13 cellular contexts compared by ENCODE assay signal in genomic region chr1:48080343-48081255, GRCh38.
DNase-seq lines count a peak whose midpoint lies in the region; TF ChIP-seq lines count a peak whose summit lies in the region.
"Had no signal": no experiment of that assay in that cellular context is flagged by ENCODE, and none has a peak within 500 bp of the region (broad histone marks: within the 10 kb centered on the region; RNA-seq: fewer than 3 reads in every experiment).

No MANE protein-coding gene starts in this region.

- no TSS peak for BruUV-seq in MCF 10A (replicated peaks; lab: Mats Ljungman, UMichigan)

- H3K27ac Mint-ChIP-seq in nephron (peak overlapping the region; percentile 59 to 86 (median 82)), MCF 10A (ENCODE audit: low read depth, unreplicated experiment) (no peak overlapping the region)
- H3K27ac Mint-ChIP-seq: H9 had no signal

- no peak for TF ChIP-seq CTCF in HEK293 (tag by site-specific recombination; IDR thresholded peaks at IDR 0.05)
- no peak for TF ChIP-seq CTCF in colonic mucosa (IDR thresholded peaks at IDR 0.05)
- TF ChIP-seq CTCF in nephron (IDR thresholded peaks at IDR 0.05; ENCODE audit: unreplicated experiment in 3 of 3) = no peak
- TF ChIP-seq CTCF in tibial artery (IDR thresholded peaks at IDR 0.05) = no peak
- no peak for TF ChIP-seq CTCF in dorsolateral prefrontal cortex (IDR thresholded peaks at IDR 0.05 in 54 of 56, conservative IDR thresholded peaks at IDR 0.05 in 2 of 56; ENCODE audit: low read depth in 1 of 56, partially characterized antibody in 56 of 56)
- no peak for TF ChIP-seq CTCF in MCF 10A (IDR thresholded peaks at IDR 0.05; ENCODE audit: unreplicated experiment)

- DNase-seq in colonic mucosa (peak; percentile 43), tibial artery (peak; percentile 53 to 71), dorsolateral prefrontal cortex (no peak), glomerular visceral epithelial cell (ENCODE audit: extremely low spot score) (no peak), MCF 10A (ENCODE audit: unreplicated experiment) (no peak)
- DNase-seq: C1 segment of cervical spinal cord, H9, NCI-H1436 treated with DMSO at 0.1 percent for 48 hours, NCI-H2081 treated with DMSO at 0.1 percent for 48 hours, NCI-H510A treated with DMSO at 0.1 percent for 48 hours, NCI-H82 had no signal

- H3K9ac ChIP-seq in colonic mucosa (ENCODE audit: low read depth in 2 of 2, low read length in 2 of 2) = no peak overlapping the region

- H3K4me1 Mint-ChIP-seq in nephron (peaks cover 70% of the 10 kb centered on the region), MCF 10A (ENCODE audit: insufficient read depth, unreplicated experiment) (no peaks in the 10 kb centered on the region)

- H3K4me3 ChIP-seq in HEK293 (ENCODE audit: low read depth, low read length) (no peak overlapping the region), colonic mucosa (no peak overlapping the region), tibial artery (no peak overlapping the region), dorsolateral prefrontal cortex (no peak overlapping the region)

- H3K9me3 Mint-ChIP-seq in nephron (no peaks in the 10 kb centered on the region), MCF 10A (ENCODE audit: unreplicated experiment) (no peaks in the 10 kb centered on the region)
- H3K9me3 Mint-ChIP-seq: H9 had no signal

- H3K27me3 Mint-ChIP-seq in nephron (ENCODE audit: low read depth) (peaks cover 76% of the 10 kb centered on the region), MCF 10A (ENCODE audit: insufficient read depth, unreplicated experiment) (no peaks in the 10 kb centered on the region)

- H3K27me3 ChIP-seq in colonic mucosa = no peaks in the 10 kb centered on the region
- no peaks in the 10 kb centered on the region for H3K27me3 ChIP-seq in tibial artery
- peaks cover 0 to 7% (median 0%) of the 10 kb centered on the region in 45 donors for H3K27me3 ChIP-seq in dorsolateral prefrontal cortex

- H3K36me3 Mint-ChIP-seq in nephron (ENCODE audit: low read depth) (no peaks in the 10 kb centered on the region), MCF 10A (ENCODE audit: insufficient read depth, unreplicated experiment) (peaks cover 5% of the 10 kb centered on the region)

- POLR2A ChIA-PET in HEK293 (lab: Yijun Ruan, JAX) (no interaction called here), MCF 10A (lab: Yijun Ruan, JAX) (no interaction called here)

- peaks cover 27% of the 10 kb centered on the region for H3K4me1 ChIP-seq in HEK293 (ENCODE audit: control insufficient read depth, insufficient read depth, low read length)
- H3K4me1 ChIP-seq in colonic mucosa = no peaks in the 10 kb centered on the region
- peaks cover 0 to 50% (median 12%) of the 10 kb centered on the region in 4 donors for H3K4me1 ChIP-seq in tibial artery

- no peak overlapping the region for H3K4me3 Mint-ChIP-seq in nephron
- H3K4me3 Mint-ChIP-seq in MCF 10A (ENCODE audit: unreplicated experiment) = no peak overlapping the region
- H3K4me3 Mint-ChIP-seq: H9 had no signal

- H3K27ac ChIP-seq in HEK293 (ENCODE audit: extremely low read depth, low read depth, low read length) (peak overlapping the region; percentile 40; the same call in 1 of the 2 replicates), colonic mucosa (no peak overlapping the region), tibial artery (peak overlapping the region; percentile 50 to 62), dorsolateral prefrontal cortex (no peak overlapping the region)

- H3K9me3 ChIP-seq in HEK293 (ENCODE audit: control insufficient read depth, insufficient read depth, low read depth, low read length) (no peaks in the 10 kb centered on the region), colonic mucosa (no peaks in the 10 kb centered on the region), tibial artery (no peaks in the 10 kb centered on the region)

- intact Hi-C loops in colonic mucosa (cut with DNase I) (no loop called here), tibial artery (cut with DNase I; ENCODE audit: low total_unique reads) (no loop called here), dorsolateral prefrontal cortex (cut with DNase I) (no loop called here), MCF 10A (cut with micrococcal nuclease) (no loop called here)

- CTCF ChIA-PET in HEK293 (lab: Yijun Ruan, JAX) = interaction anchor here (0.6 to 4.1 kb wide), 9 partner anchors 13 to 643 kb away, joined by 3 to 18 read pairs (median 4); partner anchors contain the start of gene TRABD2B
- CTCF ChIA-PET in MCF 10A (lab: Yijun Ruan, JAX) = interaction anchor here (0.6 to 2.1 kb wide), 10 partner anchors 11 to 438 kb away, joined by 3 to 14 read pairs (median 4); partner anchors contain the start of gene TRABD2B

- H3K36me3 ChIP-seq in HEK293 (ENCODE audit: control insufficient read depth in 2 of 2, insufficient read depth in 1 of 2, low read length in 2 of 2) = no peaks in the 10 kb centered on the region
- H3K36me3 ChIP-seq in colonic mucosa = no peaks in the 10 kb centered on the region
- H3K36me3 ChIP-seq in tibial artery = no peaks in the 10 kb centered on the region

TF ChIP-seq in HEK293, 187 proteins besides CTCF, POLR2A, EP300 and RAD21 (continues in another document):
- TF ChIP-seq ZNF530 (tag by site-specific recombination; IDR thresholded peaks at IDR 0.05; ENCODE audit: low read depth) (no peak), ZNF398 (tag by site-specific recombination; IDR thresholded peaks at IDR 0.05) (no peak), ZNF341 (tag by site-specific recombination; IDR thresholded peaks at IDR 0.05; ENCODE audit: low read depth) (peak; percentile 52; the same call in 1 of the 2 replicates), FEZF1 (tag by site-specific recombination; IDR thresholded peaks at IDR 0.05) (peak; percentile 95), ZBTB20 (tag by site-specific recombination; IDR thresholded peaks at IDR 0.05) (no peak), ZNF600 (tag by site-specific recombination; IDR thresholded peaks at IDR 0.05) (peak; percentile 30; the same call in 1 of the 2 replicates), ZBTB17 (tag by site-specific recombination; IDR thresholded peaks at IDR 0.05) (peak; percentile 88), GFI1B (tag by site-specific recombination; IDR thresholded peaks at IDR 0.05) (peak; percentile 45; the same call in 1 of the 2 replicates)
- TF ChIP-seq, protein P1, sequence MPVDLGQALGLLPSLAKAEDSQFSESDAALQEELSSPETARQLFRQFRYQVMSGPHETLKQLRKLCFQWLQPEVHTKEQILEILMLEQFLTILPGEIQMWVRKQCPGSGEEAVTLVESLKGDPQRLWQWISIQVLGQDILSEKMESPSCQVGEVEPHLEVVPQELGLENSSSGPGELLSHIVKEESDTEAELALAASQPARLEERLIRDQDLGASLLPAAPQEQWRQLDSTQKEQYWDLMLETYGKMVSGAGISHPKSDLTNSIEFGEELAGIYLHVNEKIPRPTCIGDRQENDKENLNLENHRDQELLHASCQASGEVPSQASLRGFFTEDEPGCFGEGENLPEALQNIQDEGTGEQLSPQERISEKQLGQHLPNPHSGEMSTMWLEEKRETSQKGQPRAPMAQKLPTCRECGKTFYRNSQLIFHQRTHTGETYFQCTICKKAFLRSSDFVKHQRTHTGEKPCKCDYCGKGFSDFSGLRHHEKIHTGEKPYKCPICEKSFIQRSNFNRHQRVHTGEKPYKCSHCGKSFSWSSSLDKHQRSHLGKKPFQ (tag by site-specific recombination; IDR thresholded peaks at IDR 0.05) = peak; percentile 85
- TF ChIP-seq, protein P2, sequence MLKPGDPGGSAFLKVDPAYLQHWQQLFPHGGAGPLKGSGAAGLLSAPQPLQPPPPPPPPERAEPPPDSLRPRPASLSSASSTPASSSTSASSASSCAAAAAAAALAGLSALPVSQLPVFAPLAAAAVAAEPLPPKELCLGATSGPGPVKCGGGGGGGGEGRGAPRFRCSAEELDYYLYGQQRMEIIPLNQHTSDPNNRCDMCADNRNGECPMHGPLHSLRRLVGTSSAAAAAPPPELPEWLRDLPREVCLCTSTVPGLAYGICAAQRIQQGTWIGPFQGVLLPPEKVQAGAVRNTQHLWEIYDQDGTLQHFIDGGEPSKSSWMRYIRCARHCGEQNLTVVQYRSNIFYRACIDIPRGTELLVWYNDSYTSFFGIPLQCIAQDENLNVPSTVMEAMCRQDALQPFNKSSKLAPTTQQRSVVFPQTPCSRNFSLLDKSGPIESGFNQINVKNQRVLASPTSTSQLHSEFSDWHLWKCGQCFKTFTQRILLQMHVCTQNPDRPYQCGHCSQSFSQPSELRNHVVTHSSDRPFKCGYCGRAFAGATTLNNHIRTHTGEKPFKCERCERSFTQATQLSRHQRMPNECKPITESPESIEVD (tag by site-specific recombination; IDR thresholded peaks at IDR 0.05) = 0 out of 2 replicates have a peak, but pooled peaks have one; percentile 16
- TF ChIP-seq, protein P3, sequence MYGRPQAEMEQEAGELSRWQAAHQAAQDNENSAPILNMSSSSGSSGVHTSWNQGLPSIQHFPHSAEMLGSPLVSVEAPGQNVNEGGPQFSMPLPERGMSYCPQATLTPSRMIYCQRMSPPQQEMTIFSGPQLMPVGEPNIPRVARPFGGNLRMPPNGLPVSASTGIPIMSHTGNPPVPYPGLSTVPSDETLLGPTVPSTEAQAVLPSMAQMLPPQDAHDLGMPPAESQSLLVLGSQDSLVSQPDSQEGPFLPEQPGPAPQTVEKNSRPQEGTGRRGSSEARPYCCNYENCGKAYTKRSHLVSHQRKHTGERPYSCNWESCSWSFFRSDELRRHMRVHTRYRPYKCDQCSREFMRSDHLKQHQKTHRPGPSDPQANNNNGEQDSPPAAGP (tag by site-specific recombination; IDR thresholded peaks at IDR 0.05) = peak; percentile 24; the same call in 1 of the 2 replicates

Comparison
In these comparisons a context has a peak if more than half of its experiments do, and no peak if none do; other contexts are left out.
1. H3K27ac ChIP-seq: peak in HEK293 (single experiment) and tibial artery (2 of 2); none in colonic mucosa (single experiment) and dorsolateral prefrontal cortex (0 of 59).
2. DNase-seq: peak in colonic mucosa (single experiment) and tibial artery (2 of 2); none in dorsolateral prefrontal cortex (0 of 10), glomerular visceral epithelial cell (single experiment) and MCF 10A (single experiment).